Comparison of ENCODE assay signal across 20 cellular contexts in the genomic region with DNA sequence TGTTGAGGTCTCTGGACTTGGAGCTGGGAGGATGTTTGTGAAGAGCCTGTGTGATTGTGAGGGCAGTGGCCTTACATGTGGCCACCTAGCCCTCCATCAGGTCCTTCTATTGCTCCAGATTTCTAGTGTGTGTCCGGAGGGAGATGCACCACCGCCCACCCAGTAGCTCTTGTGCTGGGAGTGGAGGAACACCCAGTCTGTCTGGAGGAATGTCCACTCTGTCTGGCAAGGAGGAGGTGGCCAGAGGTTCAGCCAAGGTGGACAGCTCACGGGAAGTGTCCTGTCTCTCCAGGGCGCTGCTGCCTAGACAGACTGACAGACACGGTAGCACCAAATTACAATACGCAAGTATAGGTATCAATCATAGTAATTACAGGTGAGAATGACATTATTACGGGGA. TPM values are rescaled to one million over a fixed set of nuclear protein-coding genes. Genes with fewer than 3 reads are reported as not detected.
DNase-seq lines count a peak whose midpoint lies in the region; ATAC-seq and TF ChIP-seq lines count a peak whose summit lies in the region.
"Had no signal": no experiment of that assay in that cellular context is flagged by ENCODE, and none has a peak within 500 bp of the region (broad histone marks: within the 10 kb centered on the region; RNA-seq: fewer than 3 reads in every experiment).

No MANE protein-coding gene starts in this region.

- H3K36me3 Mint-ChIP-seq in T-helper 17 cell (ENCODE audit: low read depth): peaks cover 3% of the 10 kb centered on the region
- H3K36me3 Mint-ChIP-seq in neural crest cell (ENCODE audit: low read depth): no peaks in the 10 kb centered on the region
- H3K36me3 Mint-ChIP-seq in activated T-cell treated with anti-CD3 and anti-CD28 coated beads, Interleukin-2, amount 50 U/mL, for 4 hours (ENCODE audit: insufficient read depth): peaks cover 19% of the 10 kb centered on the region

- in situ Hi-C loops in G401 (cut with HindIII; ENCODE audit: low sequenced_read_pairs): no loop called here

- DNase-seq in D341Med (ENCODE audit: low spot score): peak; percentile 21
- no peak for DNase-seq in T-helper 17 cell
- no peak for DNase-seq in neural crest cell (ENCODE audit: low read depth, low spot score)
- peak; percentile 45 for DNase-seq in posterior vena cava (ENCODE audit: low spot score)
- no peak for DNase-seq in G401 (ENCODE audit: low spot score)
- no peak for DNase-seq in activated T-cell treated with anti-CD3 and anti-CD28 coated beads, Interleukin-2, amount 50 U/mL, for 4 hours
- DNase-seq: 8988T; ACHN; BE2C; C1 segment of cervical spinal cord; CD4-positive, alpha-beta memory T cell; CD4-positive, CD25-positive, alpha-beta regulatory T cell; CD8-positive, alpha-beta memory T cell; COR-L47; DMS79 treated with DMSO at 0.1 percent for 48 hours; GDM1 had no signal

- no peak for TF ChIP-seq CTCF in neural crest cell (conservative IDR thresholded peaks at IDR 0.05)

- H3K4me3 Mint-ChIP-seq in T-helper 17 cell: no peak overlapping the region
- H3K4me3 Mint-ChIP-seq in neural crest cell: no peak overlapping the region
- H3K4me3 Mint-ChIP-seq in activated T-cell treated with anti-CD3 and anti-CD28 coated beads, Interleukin-2, amount 50 U/mL, for 4 hours: no peak overlapping the region
- H3K4me3 Mint-ChIP-seq: CD14-positive monocyte; CD4-positive, alpha-beta memory T cell; CD4-positive, CD25-positive, alpha-beta regulatory T cell had no signal

- H3K9me3 ChIP-seq in T-helper 17 cell (ENCODE audit: control insufficient read depth, low read length, poor library complexity, severe bottlenecking): no peaks in the 10 kb centered on the region
- H3K9me3 ChIP-seq: BE2C, BLaER1 had no signal

- peak overlapping the region; percentile 53 for H3K27ac Mint-ChIP-seq in T-helper 17 cell
- H3K27ac Mint-ChIP-seq in neural crest cell (ENCODE audit: unreplicated experiment): peak overlapping the region; percentile 62
- H3K27ac Mint-ChIP-seq: CD14-positive monocyte; CD4-positive, alpha-beta memory T cell had no signal

- intact Hi-C loops in posterior vena cava (cut with DNase I): no loop called here

- ATAC-seq in T-helper 17 cell (no peak), GM18909 (IDR thresholded peaks at IDR 0.05; ENCODE audit: poor library complexity, unreplicated experiment) (no peak)
- no peak for ATAC-seq in activated T-cell treated with anti-CD3 and anti-CD28 coated beads, Interleukin-2, amount 50 U/mL, for 4 hours
- ATAC-seq: GM12878 had no signal

- H3K9me3 Mint-ChIP-seq in neural crest cell: no peaks in the 10 kb centered on the region
- no peaks in the 10 kb centered on the region for H3K9me3 Mint-ChIP-seq in activated T-cell treated with anti-CD3 and anti-CD28 coated beads, Interleukin-2, amount 50 U/mL, for 4 hours
- H3K9me3 Mint-ChIP-seq: CD14-positive monocyte; CD4-positive, alpha-beta memory T cell; CD4-positive, CD25-positive, alpha-beta regulatory T cell; CD8-positive, alpha-beta memory T cell had no signal

- H3K4me1 Mint-ChIP-seq in T-helper 17 cell (peaks cover 22% of the 10 kb centered on the region), neural crest cell (no peaks in the 10 kb centered on the region)
- H3K4me1 Mint-ChIP-seq in activated T-cell treated with anti-CD3 and anti-CD28 coated beads, Interleukin-2, amount 50 U/mL, for 4 hours (ENCODE audit: low read depth): peaks cover 14% of the 10 kb centered on the region

- no peaks in the 10 kb centered on the region for H3K27me3 Mint-ChIP-seq in T-helper 17 cell
- H3K27me3 Mint-ChIP-seq in neural crest cell (ENCODE audit: low read depth): no peaks in the 10 kb centered on the region
- H3K27me3 Mint-ChIP-seq in activated T-cell treated with anti-CD3 and anti-CD28 coated beads, Interleukin-2, amount 50 U/mL, for 4 hours (ENCODE audit: low read depth): no peaks in the 10 kb centered on the region
- H3K27me3 Mint-ChIP-seq: CD4-positive, alpha-beta memory T cell; CD4-positive, CD25-positive, alpha-beta regulatory T cell; CD8-positive, alpha-beta memory T cell had no signal

RNA-seq across cellular contexts. Expression of gene RPTOR, which starts 10.6 kb away (rescaled TPM):
- total RNA-seq in T-helper 17 cell (10 to 100 TPM; 55.1 to 61.5 TPM), neural crest cell (34.0 and 41.1 TPM in 2 replicates), posterior vena cava (10 to 100 TPM; 30.1 to 44.1 TPM)
- total RNA-seq in G401 (2014; rRNA removed; shearing (Covaris generic)): 25.9 and 27.7 TPM in 2 replicates
- 10 to 100 TPM; 76.1 to 98.3 (median 89.5) TPM for total RNA-seq in activated T-cell treated with anti-CD3 and anti-CD28 coated beads, Interleukin-2, amount 50 U/mL, for 4 hours

Comparison
In these comparisons a context has a peak if more than half of its experiments do, and no peak if none do; other contexts are left out.
1. DNase-seq: peak in D341Med (single experiment) and posterior vena cava (single experiment); none in T-helper 17 cell (0 of 3), neural crest cell (single experiment), G401 (single experiment) and activated T-cell treated with anti-CD3 and anti-CD28 coated beads, Interleukin-2, amount 50 U/mL, for 4 hours (single experiment).